1 cellular context compared by ENCODE assay signal in genomic region chr1:67500413-67500959, GRCh38.
TF ChIP-seq lines count a peak whose summit lies in the region.

No MANE protein-coding gene starts in this region.

TF ChIP-seq in HepG2, 621 proteins besides CTCF, POLR2A, EP300 and RAD21 (continued from another document and continues in another):
- TF ChIP-seq, protein P1, sequence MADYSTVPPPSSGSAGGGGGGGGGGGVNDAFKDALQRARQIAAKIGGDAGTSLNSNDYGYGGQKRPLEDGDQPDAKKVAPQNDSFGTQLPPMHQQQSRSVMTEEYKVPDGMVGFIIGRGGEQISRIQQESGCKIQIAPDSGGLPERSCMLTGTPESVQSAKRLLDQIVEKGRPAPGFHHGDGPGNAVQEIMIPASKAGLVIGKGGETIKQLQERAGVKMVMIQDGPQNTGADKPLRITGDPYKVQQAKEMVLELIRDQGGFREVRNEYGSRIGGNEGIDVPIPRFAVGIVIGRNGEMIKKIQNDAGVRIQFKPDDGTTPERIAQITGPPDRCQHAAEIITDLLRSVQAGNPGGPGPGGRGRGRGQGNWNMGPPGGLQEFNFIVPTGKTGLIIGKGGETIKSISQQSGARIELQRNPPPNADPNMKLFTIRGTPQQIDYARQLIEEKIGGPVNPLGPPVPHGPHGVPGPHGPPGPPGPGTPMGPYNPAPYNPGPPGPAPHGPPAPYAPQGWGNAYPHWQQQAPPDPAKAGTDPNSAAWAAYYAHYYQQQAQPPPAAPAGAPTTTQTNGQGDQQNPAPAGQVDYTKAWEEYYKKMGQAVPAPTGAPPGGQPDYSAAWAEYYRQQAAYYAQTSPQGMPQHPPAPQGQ (CRISPR knock-in tag; IDR thresholded peaks at IDR 0.05; ENCODE audit: borderline replicate concordance): no peak
- TF ChIP-seq, protein P2, sequence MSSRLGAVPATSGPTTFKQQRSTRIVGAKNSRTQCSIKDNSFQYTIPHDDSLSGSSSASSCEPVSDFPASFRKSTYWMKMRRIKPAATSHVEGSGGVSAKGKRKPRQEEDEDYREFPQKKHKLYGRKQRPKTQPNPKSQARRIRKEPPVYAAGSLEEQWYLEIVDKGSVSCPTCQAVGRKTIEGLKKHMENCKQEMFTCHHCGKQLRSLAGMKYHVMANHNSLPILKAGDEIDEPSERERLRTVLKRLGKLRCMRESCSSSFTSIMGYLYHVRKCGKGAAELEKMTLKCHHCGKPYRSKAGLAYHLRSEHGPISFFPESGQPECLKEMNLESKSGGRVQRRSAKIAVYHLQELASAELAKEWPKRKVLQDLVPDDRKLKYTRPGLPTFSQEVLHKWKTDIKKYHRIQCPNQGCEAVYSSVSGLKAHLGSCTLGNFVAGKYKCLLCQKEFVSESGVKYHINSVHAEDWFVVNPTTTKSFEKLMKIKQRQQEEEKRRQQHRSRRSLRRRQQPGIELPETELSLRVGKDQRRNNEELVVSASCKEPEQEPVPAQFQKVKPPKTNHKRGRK (CRISPR knock-in tag; IDR thresholded peaks at IDR 0.05): no peak
- TF ChIP-seq ZNF274 (CRISPR knock-in tag; IDR thresholded peaks at IDR 0.05) (no peak), SRSF4 (IDR thresholded peaks at IDR 0.05; ENCODE audit: low read depth, low read length, poor library complexity, severe bottlenecking) (no peak), ZNF672 (CRISPR knock-in tag; IDR thresholded peaks at IDR 0.05) (no peak), ZNF788 (CRISPR knock-in tag; IDR thresholded peaks at IDR 0.05; ENCODE audit: borderline replicate concordance) (no peak; the same call in 1 of the 2 replicates), STAT5B (CRISPR knock-in tag; IDR thresholded peaks at IDR 0.05) (no peak), IRF2 (CRISPR knock-in tag; IDR thresholded peaks at IDR 0.05) (peak; percentile 55; the same call in 1 of the 2 replicates), PRPF4 (IDR thresholded peaks at IDR 0.05; ENCODE audit: low read depth, low read length, poor library complexity, severe bottlenecking) (no peak), TBL1XR1 (IDR thresholded peaks at IDR 0.05; ENCODE audit: borderline replicate concordance, low read length, partially characterized antibody) (no peak), AKAP8 (CRISPR knock-in tag; IDR thresholded peaks at IDR 0.05) (no peak), ZNF772 (CRISPR knock-in tag; IDR thresholded peaks at IDR 0.05) (no peak), ETV5 (CRISPR knock-in tag; IDR thresholded peaks at IDR 0.05; ENCODE audit: borderline replicate concordance) (peak; percentile 43; the same call in 1 of the 2 replicates), NFAT5 (CRISPR knock-in tag; IDR thresholded peaks at IDR 0.05) (no peak), FOXC1 (CRISPR knock-in tag; IDR thresholded peaks at IDR 0.05; ENCODE audit: borderline replicate concordance) (no peak), ZNF652 (CRISPR knock-in tag; IDR thresholded peaks at IDR 0.05; ENCODE audit: borderline replicate concordance, low read depth) (no peak), ADNP (CRISPR knock-in tag; IDR thresholded peaks at IDR 0.05) (0 out of 2 replicates have a peak, but pooled peaks have one; percentile 26), SRSF1 (optimal IDR thresholded peaks at IDR 0.05; ENCODE audit: low read depth, low read length) (no peak), RERE (CRISPR knock-in tag; IDR thresholded peaks at IDR 0.05; ENCODE audit: low read depth) (no peak), MAX (IDR thresholded peaks at IDR 0.05) (peak; percentile 59), GTF2F1 (IDR thresholded peaks at IDR 0.05; ENCODE audit: low read length) (no peak), MXD1 (CRISPR knock-in tag; IDR thresholded peaks at IDR 0.05) (no peak), ZNF496 (CRISPR knock-in tag; IDR thresholded peaks at IDR 0.05; ENCODE audit: insufficient replicate concordance) (no peak), PITX1 (CRISPR knock-in tag; IDR thresholded peaks at IDR 0.05) (0 out of 2 replicates have a peak, but pooled peaks have one; percentile 34), JDP2 (CRISPR knock-in tag; IDR thresholded peaks at IDR 0.05; ENCODE audit: borderline replicate concordance) (no peak), EEA1 (CRISPR knock-in tag; IDR thresholded peaks at IDR 0.05; ENCODE audit: borderline replicate concordance) (no peak)
- TF ChIP-seq, protein P3, sequence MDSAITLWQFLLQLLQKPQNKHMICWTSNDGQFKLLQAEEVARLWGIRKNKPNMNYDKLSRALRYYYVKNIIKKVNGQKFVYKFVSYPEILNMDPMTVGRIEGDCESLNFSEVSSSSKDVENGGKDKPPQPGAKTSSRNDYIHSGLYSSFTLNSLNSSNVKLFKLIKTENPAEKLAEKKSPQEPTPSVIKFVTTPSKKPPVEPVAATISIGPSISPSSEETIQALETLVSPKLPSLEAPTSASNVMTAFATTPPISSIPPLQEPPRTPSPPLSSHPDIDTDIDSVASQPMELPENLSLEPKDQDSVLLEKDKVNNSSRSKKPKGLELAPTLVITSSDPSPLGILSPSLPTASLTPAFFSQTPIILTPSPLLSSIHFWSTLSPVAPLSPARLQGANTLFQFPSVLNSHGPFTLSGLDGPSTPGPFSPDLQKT (CRISPR knock-in tag; IDR thresholded peaks at IDR 0.05; ENCODE audit: borderline replicate concordance): no peak
- TF ChIP-seq, protein P4, sequence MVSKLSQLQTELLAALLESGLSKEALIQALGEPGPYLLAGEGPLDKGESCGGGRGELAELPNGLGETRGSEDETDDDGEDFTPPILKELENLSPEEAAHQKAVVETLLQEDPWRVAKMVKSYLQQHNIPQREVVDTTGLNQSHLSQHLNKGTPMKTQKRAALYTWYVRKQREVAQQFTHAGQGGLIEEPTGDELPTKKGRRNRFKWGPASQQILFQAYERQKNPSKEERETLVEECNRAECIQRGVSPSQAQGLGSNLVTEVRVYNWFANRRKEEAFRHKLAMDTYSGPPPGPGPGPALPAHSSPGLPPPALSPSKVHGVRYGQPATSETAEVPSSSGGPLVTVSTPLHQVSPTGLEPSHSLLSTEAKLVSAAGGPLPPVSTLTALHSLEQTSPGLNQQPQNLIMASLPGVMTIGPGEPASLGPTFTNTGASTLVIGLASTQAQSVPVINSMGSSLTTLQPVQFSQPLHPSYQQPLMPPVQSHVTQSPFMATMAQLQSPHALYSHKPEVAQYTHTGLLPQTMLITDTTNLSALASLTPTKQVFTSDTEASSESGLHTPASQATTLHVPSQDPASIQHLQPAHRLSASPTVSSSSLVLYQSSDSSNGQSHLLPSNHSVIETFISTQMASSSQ (IDR thresholded peaks at IDR 0.05; ENCODE audit: low read depth): no peak
- TF ChIP-seq, protein P4 (CRISPR knock-in tag; IDR thresholded peaks at IDR 0.05; ENCODE audit: borderline replicate concordance): no peak
- TF ChIP-seq, protein P5, sequence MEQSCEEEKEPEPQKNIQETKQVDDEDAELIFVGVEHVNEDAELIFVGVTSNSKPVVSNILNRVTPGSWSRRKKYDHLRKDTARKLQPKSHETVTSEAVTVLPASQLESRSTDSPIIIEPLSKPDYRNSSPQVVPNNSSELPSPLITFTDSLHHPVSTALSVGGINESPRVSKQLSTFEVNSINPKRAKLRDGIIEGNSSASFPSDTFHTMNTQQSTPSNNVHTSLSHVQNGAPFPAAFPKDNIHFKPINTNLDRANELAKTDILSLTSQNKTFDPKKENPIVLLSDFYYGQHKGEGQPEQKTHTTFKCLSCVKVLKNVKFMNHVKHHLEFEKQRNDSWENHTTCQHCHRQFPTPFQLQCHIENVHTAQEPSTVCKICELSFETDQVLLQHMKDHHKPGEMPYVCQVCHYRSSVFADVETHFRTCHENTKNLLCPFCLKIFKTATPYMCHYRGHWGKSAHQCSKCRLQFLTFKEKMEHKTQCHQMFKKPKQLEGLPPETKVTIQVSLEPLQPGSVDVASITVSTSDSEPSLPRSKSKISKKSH (CRISPR knock-in tag; IDR thresholded peaks at IDR 0.05; ENCODE audit: borderline replicate concordance): no peak
